In genomic region chr3:69292959-69293574, GRCh38 we compare ENCODE assay signal across 23 cellular contexts.
A peak's percentile ranks its signal among the peaks of the same experiment; 100 is the strongest.
DNase-seq lines count a peak whose midpoint lies in the region; ATAC-seq and TF ChIP-seq lines count a peak whose summit lies in the region.
"Had no signal": no experiment of that assay in that cellular context is flagged by ENCODE, and none has a peak within 500 bp of the region (broad histone marks: within the 10 kb centered on the region; RNA-seq: fewer than 3 reads in every experiment).

No MANE protein-coding gene starts in this region.

- peak overlapping the region; percentile 72 for H2BK12ac ChIP-seq in trophoblast cell (ENCODE audit: low read length)

- H3K79me2 ChIP-seq in trophoblast cell (ENCODE audit: control insufficient read depth, insufficient read depth, low read length, poor library complexity) = no peaks in the 10 kb centered on the region

- H2AFZ ChIP-seq in trophoblast cell (ENCODE audit: insufficient read depth, low read length, poor library complexity) = no peak overlapping the region
- H2AFZ ChIP-seq: GM23248 had no signal

- H3K27ac ChIP-seq in dorsolateral prefrontal cortex (peak overlapping the region in 36 of 59 donors; percentile 1 to 83 (median 56)), trophoblast cell (ENCODE audit: low read depth, low read length) (peak overlapping the region; percentile 62)
- H3K27ac ChIP-seq: adrenal gland, BLaER1, GM23248, Peyer's patch, prostate gland had no signal

- H3K4me2 ChIP-seq in trophoblast cell (ENCODE audit: low read length) = no peak overlapping the region
- H3K4me2 ChIP-seq: BLaER1 had no signal

- H2AK5ac ChIP-seq in trophoblast cell (ENCODE audit: low read length) = peak overlapping the region; percentile 72

- H3K18ac ChIP-seq in trophoblast cell (ENCODE audit: low read length) = no peak overlapping the region

- H3K4me3 ChIP-seq in dorsolateral prefrontal cortex (no peak overlapping the region), trophoblast cell (ENCODE audit: low read depth, low read length) (no peak overlapping the region), lower leg skin (ENCODE audit: low read depth, poor library complexity, severe bottlenecking) (no peak overlapping the region)
- H3K4me3 ChIP-seq: adrenal gland, BLaER1, GM23248, K562, Peyer's patch, prostate gland had no signal

- no CpG with 5 or more reads among the region's 7 CpGs for WGBS in trophoblast cell (ENCODE audit: extremely low coverage, insufficient coverage, insufficient read length)
- WGBS in lower leg skin, 2 donors = 75 to 78% methylated on average over 7 of the region's 7 CpGs

- TF ChIP-seq POLR2A in lower leg skin (IDR thresholded peaks at IDR 0.05) = no peak

- intact Hi-C loops in dorsolateral prefrontal cortex (cut with DNase I) (no loop called here), left ventricle myocardium superior (cut with micrococcal nuclease) (no loop called here), lower leg skin (cut with DNase I; ENCODE audit: low total_unique reads) (no loop called here)

- no peaks in the 10 kb centered on the region for H3K9me3 ChIP-seq in trophoblast cell (ENCODE audit: insufficient read depth, low read depth, low read length)
- H3K9me3 ChIP-seq: adrenal gland, BLaER1, Peyer's patch, prostate gland had no signal

- peak; percentile 83 for ATAC-seq in left ventricle myocardium superior
- ATAC-seq in HG03159 (IDR thresholded peaks at IDR 0.05; ENCODE audit: unreplicated experiment) = no peak
- ATAC-seq: activated CD8-positive, alpha-beta T cell treated with anti-CD3 and anti-CD28 coated beads, Interleukin-2, amount 10 ng/mL, durations not matched to agents 7 days and 5 days; K562; left colon had no signal

- peak in 1 of 56 donors; percentile 14 for TF ChIP-seq CTCF in dorsolateral prefrontal cortex (IDR thresholded peaks at IDR 0.05 in 54 of 56, conservative IDR thresholded peaks at IDR 0.05 in 2 of 56; ENCODE audit: low read depth in 1 of 56, partially characterized antibody in 56 of 56)
- TF ChIP-seq CTCF in lower leg skin (IDR thresholded peaks at IDR 0.05) = no peak

- peak overlapping the region; percentile 63 for H4K91ac ChIP-seq in trophoblast cell (ENCODE audit: low read depth, low read length)

- peaks cover 21% of the 10 kb centered on the region for H3K79me1 ChIP-seq in trophoblast cell (ENCODE audit: low read length)

- peaks cover 19 to 34% of the 10 kb centered on the region in 2 experiments for H3K4me1 ChIP-seq in trophoblast cell (ENCODE audit: control insufficient read depth in 1 of 2, insufficient read depth in 2 of 2, low read length in 2 of 2)
- H3K4me1 ChIP-seq: adrenal gland, BLaER1, Peyer's patch, prostate gland had no signal

- no peak overlapping the region for H2BK5ac ChIP-seq in trophoblast cell (ENCODE audit: low read depth, low read length, poor library complexity)

- H3K23ac ChIP-seq in trophoblast cell (ENCODE audit: low read length) = no peak overlapping the region

- H3K27me3 ChIP-seq in dorsolateral prefrontal cortex = no peaks in the 10 kb centered on the region
- H3K27me3 ChIP-seq in trophoblast cell (ENCODE audit: insufficient read depth, low read length) = no peaks in the 10 kb centered on the region
- H3K27me3 ChIP-seq: adrenal gland, BLaER1, Peyer's patch had no signal

- H3K9ac ChIP-seq in trophoblast cell (ENCODE audit: low read length) = no peak overlapping the region
- H3K9ac ChIP-seq: BLaER1, GM23248 had no signal

- no peak overlapping the region for H4K8ac ChIP-seq in trophoblast cell (ENCODE audit: low read depth, low read length)

- peak overlapping the region; percentile 47 for H2BK120ac ChIP-seq in trophoblast cell (ENCODE audit: insufficient read depth, low read length, poor library complexity)

- peak overlapping the region; percentile 24 for H3K4ac ChIP-seq in trophoblast cell (ENCODE audit: low read depth, low read length)

- H4K12ac ChIP-seq in trophoblast cell (ENCODE audit: low read depth, low read length) = no peak overlapping the region

- peak; percentile 46 for DNase-seq in NCI-H2171 treated with DMSO at 0.1 percent for 48 hours (lab: John Stamatoyannopoulos, UW)
- DNase-seq in dorsolateral prefrontal cortex = no peak
- DNase-seq in left ventricle myocardium superior = peak; percentile 57
- DNase-seq in trophoblast cell = peak in 1 of 2 donors; percentile 16
- DNase-seq in lower leg skin (ENCODE audit: low spot score in 2 of 2) = no peak
- DNase-seq in islet precursor cell = no peak
- DNase-seq: activated CD4-positive, alpha-beta T cell treated with anti-CD3 and anti-CD28 coated beads for 1 hour; activated CD8-positive, alpha-beta T cell treated with anti-CD3 and anti-CD28 coated beads, Interleukin-2, amount 10 ng/mL, durations not matched to agents 7 days and 5 days; activated T-cell treated with anti-CD3 and anti-CD28 coated beads, Interleukin-2, amount 50 U/mL, for 1 hour; adrenal gland; DMS79 treated with DMSO at 0.1 percent for 48 hours; HFFc6; left colon; midbrain; MM.1S; NCI-H1436; Peyer's patch; stimulated activated CD4-positive, alpha-beta T cell treated with anti-CD3 and anti-CD28 coated beads, Interleukin-1b, Interleukin-23, amount 100 ng/mL, for 48 hours had no signal

- peak overlapping the region; percentile 68 for H3K14ac ChIP-seq in trophoblast cell (ENCODE audit: low read length)

- no peaks in the 10 kb centered on the region for H3K36me3 ChIP-seq in trophoblast cell (ENCODE audit: control insufficient read depth in 1 of 2, insufficient read depth in 2 of 2, low read length in 2 of 2)
- H3K36me3 ChIP-seq: adrenal gland, Peyer's patch, prostate gland had no signal

Comparison
In these comparisons a context has a peak if more than half of its experiments do, and no peak if none do; other contexts are left out.
1. DNase-seq: peak in NCI-H2171 treated with DMSO at 0.1 percent for 48 hours (single experiment) and left ventricle myocardium superior (single experiment); none in dorsolateral prefrontal cortex (0 of 10), lower leg skin (0 of 2) and islet precursor cell (single experiment).